Comparison of ENCODE assay signal across 8 cellular contexts in the genomic region with DNA sequence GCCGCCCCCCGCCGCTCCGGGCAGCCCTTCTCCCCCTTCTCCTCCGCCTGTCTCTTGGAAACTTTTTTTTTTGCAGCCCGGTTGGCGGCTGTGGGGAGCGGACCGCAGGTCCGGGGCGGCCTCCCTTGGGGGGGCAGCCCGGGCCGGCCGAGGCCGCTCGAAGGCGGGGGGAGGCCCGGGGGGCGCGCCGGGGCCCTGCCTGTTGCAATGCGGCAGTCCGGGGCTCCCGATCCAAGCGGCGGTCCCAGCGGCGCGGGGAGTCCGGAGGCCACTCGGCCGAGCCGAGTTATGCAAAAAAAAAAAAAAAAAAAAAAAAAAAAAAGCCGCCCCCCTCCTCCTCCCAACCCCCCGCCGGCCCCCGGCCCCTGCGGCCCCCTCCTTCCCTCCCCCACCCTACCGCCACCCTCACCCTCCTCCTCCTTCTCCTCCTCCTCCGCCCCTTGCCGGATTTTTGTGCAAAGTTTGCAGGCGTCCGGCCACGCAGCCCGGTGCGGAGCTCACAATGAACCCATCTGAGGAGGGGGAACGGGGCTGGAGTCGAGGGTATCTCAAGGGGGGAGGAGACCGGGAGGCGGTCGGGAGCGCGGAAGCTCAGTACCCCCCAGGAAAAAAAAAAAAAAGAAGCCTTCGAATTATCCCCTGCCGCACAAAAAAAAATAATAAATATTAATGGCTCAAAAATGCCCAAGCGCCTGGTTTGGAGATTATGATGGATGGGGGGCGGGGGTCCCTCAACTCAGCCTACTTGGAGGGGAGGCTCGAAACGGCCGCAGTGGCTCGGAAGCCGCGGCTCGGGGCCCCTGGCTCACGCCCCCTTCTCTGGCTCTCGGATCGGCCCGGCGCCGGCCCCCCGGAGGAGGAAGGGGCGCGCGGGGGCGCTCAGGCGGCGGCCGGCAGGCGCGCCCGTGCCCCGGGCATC. TPM values are rescaled to one million over a fixed set of nuclear protein-coding genes. Genes with fewer than 3 reads are reported as not detected.
DNase-seq lines count a peak whose midpoint lies in the region; ATAC-seq and TF ChIP-seq lines count a peak whose summit lies in the region.

A gene (minus strand): TSS at position 291 of the 919 bp plus-strand sequence. CDS start 338 bp downstream, outside the sequence.

- TF ChIP-seq RAD21 in HCT116 (IDR thresholded peaks at IDR 0.05; ENCODE audit: low read depth) = no peak

- DNase-seq in HCT116 (ENCODE audit: low read depth, low spot score) = no peak
- DNase-seq in posterior vena cava (ENCODE audit: low spot score) = peak; percentile 78
- no peak for DNase-seq in SK-N-DZ (ENCODE audit: low spot score)
- no peak for DNase-seq in amygdala (lab: John Stamatoyannopoulos, UW)
- no peak for DNase-seq in NCI-H510A treated with DMSO at 0.1 percent for 48 hours (lab: John Stamatoyannopoulos, UW)

- CTCF ChIA-PET in HCT116 (lab: Charles Lee) = interaction anchor here (0.8 to 3.0 kb wide), 2 partner anchors 21 to 950 kb away, joined by 4 to 24 read pairs; no protein-coding TSS in a partner anchor

- H3K4me3 ChIP-seq in HCT116 (replicated peaks in 1 of 2; ENCODE audit: low read depth in 1 of 2, low read length in 2 of 2) = peak within 1 kb of the TSS; percentile 48 to 63
- H3K4me3 ChIP-seq in SU-DHL-6 (ENCODE audit: insufficient read depth, low read length, poor library complexity, severe bottlenecking) = peak within 1 kb of the TSS; percentile 62
- H3K4me3 ChIP-seq in gastroesophageal sphincter = peak within 1 kb of the TSS; percentile 77 to 88

- TF ChIP-seq CTCF in HCT116 (IDR thresholded peaks at IDR 0.05 in 2 of 3, conservative IDR thresholded peaks at IDR 0.05 in 1 of 3; ENCODE audit: borderline replicate concordance in 1 of 3, insufficient read depth in 1 of 3, low read depth in 2 of 3, low read length in 2 of 3) (no peak), SU-DHL-6 (IDR thresholded peaks at IDR 0.05; ENCODE audit: insufficient read depth, low read length, poor library complexity, severe bottlenecking) (no peak), gastroesophageal sphincter (IDR thresholded peaks at IDR 0.05) (no peak)

- ATAC-seq in HCT116 (no peak), gastroesophageal sphincter (peak; percentile 0), HG02759 (IDR thresholded peaks at IDR 0.05; ENCODE audit: unreplicated experiment) (no peak)

- TF ChIP-seq POLR2A in HCT116 (IDR thresholded peaks at IDR 0.05; ENCODE audit: borderline replicate concordance, extremely low read depth, insufficient read depth, insufficient read length) (no peak), gastroesophageal sphincter (IDR thresholded peaks at IDR 0.05) (no peak)

- H3K79me2 ChIP-seq in HCT116 (ENCODE audit: insufficient read depth, low read length) (no peaks in the 10 kb centered on the region), SU-DHL-6 (ENCODE audit: insufficient read depth, low read length) (no peaks in the 10 kb centered on the region)

- H4K20me1 ChIP-seq in HCT116 (ENCODE audit: insufficient read depth) (no peaks in the 10 kb centered on the region), SU-DHL-6 (ENCODE audit: low read depth, low read length) (no peaks in the 10 kb centered on the region)

- H3K9me3 ChIP-seq in HCT116 (ENCODE audit: control insufficient read depth in 1 of 2, insufficient read depth in 1 of 2, low read depth in 1 of 2, low read length in 2 of 2) (no peaks in the 10 kb centered on the region), SU-DHL-6 (ENCODE audit: insufficient read depth, low read length) (no peaks in the 10 kb centered on the region), gastroesophageal sphincter (no peaks in the 10 kb centered on the region)

- no peaks in the 10 kb centered on the region for H3K9me2 ChIP-seq in HCT116 (ENCODE audit: insufficient read depth)
- H3K9me2 ChIP-seq in SU-DHL-6 (replicated peaks; ENCODE audit: insufficient read depth, low read length) = no peaks in the 10 kb centered on the region

- H3K4me2 ChIP-seq in HCT116 (ENCODE audit: low read length) (peak within 1 kb of the TSS; percentile 94), SU-DHL-6 (ENCODE audit: low read depth, low read length, poor library complexity, severe bottlenecking) (peak within 1 kb of the TSS; percentile 96)

- H3K36me3 ChIP-seq in HCT116 (ENCODE audit: control insufficient read depth in 1 of 2, insufficient read depth in 2 of 2, low read length in 2 of 2) (no peaks in the 10 kb centered on the region), SU-DHL-6 (ENCODE audit: low read length) (no peaks in the 10 kb centered on the region), gastroesophageal sphincter (no peaks in the 10 kb centered on the region)

- TF ChIP-seq EP300 in gastroesophageal sphincter (IDR thresholded peaks at IDR 0.05) = no peak

- no peak within 1 kb of the TSS for H2AFZ ChIP-seq in HCT116 (ENCODE audit: low read depth, low read length, poor library complexity, severe bottlenecking)
- H2AFZ ChIP-seq in SU-DHL-6 (ENCODE audit: low read depth, low read length, severe bottlenecking) = peak within 1 kb of the TSS; percentile 99

- H3K4me1 ChIP-seq in HCT116 (ENCODE audit: control insufficient read depth in 1 of 2, insufficient read depth in 2 of 2, low read length in 2 of 2) (peaks cover 8 to 26% of the 10 kb centered on the region in 2 experiments; a peak in 3 of 4 replicates), gastroesophageal sphincter (peaks cover 0 to 62% (median 12%) of the 10 kb centered on the region in 3 donors)

- 2% methylated on average over 26 of the region's 82 CpGs; no CpG with 5 or more reads in 1 of the 2 donors for whole genome bisulfite sequencing in gastroesophageal sphincter (ENCODE audit: low coverage in 1 of 2), 2 donors

- POLR2A ChIA-PET in HCT116 (lab: Charles Lee) = no interaction called here

- H3K27ac ChIP-seq in HCT116 (ENCODE audit: low read depth, low read length) (no peak within 1 kb of the TSS; the same call in 1 of the 2 replicates), SU-DHL-6 (ENCODE audit: low read depth, low read length) (no peak within 1 kb of the TSS; the same call in 1 of the 2 replicates), gastroesophageal sphincter (peak within 1 kb of the TSS; percentile 78 to 98 (median 94))

- H3K27me3 ChIP-seq in HCT116 (ENCODE audit: insufficient read depth, low read length) (peaks cover 34% of the 10 kb centered on the region), SU-DHL-6 (ENCODE audit: low read length) (no peaks in the 10 kb centered on the region), gastroesophageal sphincter (peaks cover 9% of the 10 kb centered on the region)

- no peaks in the 10 kb centered on the region for H3F3A ChIP-seq in SU-DHL-6 (ENCODE audit: insufficient read depth)

- intact Hi-C loops in HCT116 (cut with micrococcal nuclease) (loop anchor here (5.0 to 10.0 kb wide), 2 partner anchors 66 to 241 kb away; no protein-coding TSS in a partner anchor), posterior vena cava (cut with DNase I) (loop anchor here (5.0 to 10.0 kb wide), 4 partner anchors 154 to 364 kb away; no protein-coding TSS in a partner anchor)

- no TSS peak for BruUV-seq in HCT116 (replicated peaks; lab: Mats Ljungman, UMichigan)

- H3K9ac ChIP-seq in HCT116 (ENCODE audit: low read length) = peak within 1 kb of the TSS; percentile 11; the same call in 1 of the 2 replicates
- H3K9ac ChIP-seq in SU-DHL-6 (ENCODE audit: low read length) = peak within 1 kb of the TSS; percentile 68

- RAD21 ChIA-PET in HCT116 (lab: Charles Lee; ENCODE audit: low non-redundant PET in 1 of 2, low total read pairs in 2 of 2, uncharacterized antibody in 2 of 2, unreplicated experiment in 2 of 2) = no interaction called here

TF ChIP-seq in HCT116, 20 proteins besides CTCF, POLR2A, EP300 and RAD21 (continues in another document):
- no peak for TF ChIP-seq CBX3 (IDR thresholded peaks at IDR 0.05; ENCODE audit: low read depth)
- TF ChIP-seq CEBPB (IDR thresholded peaks at IDR 0.05; ENCODE audit: low read depth) = no peak
- no peak for TF ChIP-seq ZFX (IDR thresholded peaks at IDR 0.05)
- no peak for TF ChIP-seq YY1 (IDR thresholded peaks at IDR 0.05; ENCODE audit: extremely low read depth, insufficient replicate concordance, low read depth, low read length)
- TF ChIP-seq, protein P1, sequence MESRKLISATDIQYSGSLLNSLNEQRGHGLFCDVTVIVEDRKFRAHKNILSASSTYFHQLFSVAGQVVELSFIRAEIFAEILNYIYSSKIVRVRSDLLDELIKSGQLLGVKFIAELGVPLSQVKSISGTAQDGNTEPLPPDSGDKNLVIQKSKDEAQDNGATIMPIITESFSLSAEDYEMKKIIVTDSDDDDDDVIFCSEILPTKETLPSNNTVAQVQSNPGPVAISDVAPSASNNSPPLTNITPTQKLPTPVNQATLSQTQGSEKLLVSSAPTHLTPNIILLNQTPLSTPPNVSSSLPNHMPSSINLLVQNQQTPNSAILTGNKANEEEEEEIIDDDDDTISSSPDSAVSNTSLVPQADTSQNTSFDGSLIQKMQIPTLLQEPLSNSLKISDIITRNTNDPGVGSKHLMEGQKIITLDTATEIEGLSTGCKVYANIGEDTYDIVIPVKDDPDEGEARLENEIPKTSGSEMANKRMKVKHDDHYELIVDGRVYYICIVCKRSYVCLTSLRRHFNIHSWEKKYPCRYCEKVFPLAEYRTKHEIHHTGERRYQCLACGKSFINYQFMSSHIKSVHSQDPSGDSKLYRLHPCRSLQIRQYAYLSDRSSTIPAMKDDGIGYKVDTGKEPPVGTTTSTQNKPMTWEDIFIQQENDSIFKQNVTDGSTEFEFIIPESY (IDR thresholded peaks at IDR 0.05; ENCODE audit: extremely low read depth, insufficient replicate concordance, low read length) = no peak
- TF ChIP-seq POLR2AphosphoS5 (IDR thresholded peaks at IDR 0.05; ENCODE audit: low read depth, low read length) = no peak
- no peak for TF ChIP-seq TCF7L2 (IDR thresholded peaks at IDR 0.05; ENCODE audit: borderline replicate concordance, extremely low read depth, insufficient read depth, insufficient read length)
- TF ChIP-seq JUND (IDR thresholded peaks at IDR 0.05) = no peak
- TF ChIP-seq EGR1 (IDR thresholded peaks at IDR 0.05; ENCODE audit: low read depth) = no peak
- no peak for TF ChIP-seq SIN3A (IDR thresholded peaks at IDR 0.05; ENCODE audit: low read depth)
- TF ChIP-seq EZH2 (IDR thresholded peaks at IDR 0.05) = no peak
- TF ChIP-seq FOSL1 (IDR thresholded peaks at IDR 0.05; ENCODE audit: low read depth) = no peak

RNA-seq across cellular contexts. Expression of the gene that starts here (rescaled TPM):
- total RNA-seq in HCT116 (2021; ENCODE audit: unreplicated experiment) (0.22 TPM), gastroesophageal sphincter (10 to 100 TPM in 1 of 4 donors, 1 to 10 TPM in 3; 7.0 to 19.7 (median 8.4) TPM), posterior vena cava (10 to 100 TPM; 12.3 to 29.3 TPM)
- 0.11 and 0.14 TPM in 2 replicates for polyA plus RNA-seq in HCT116 (2012)
- polyA plus RNA-seq in SK-N-DZ (2014; cell fraction: cytosol; rRNA removed) = 4.8 and 5.4 TPM in 2 replicates
- 1.7 and 2.6 TPM in 2 replicates for polyA plus RNA-seq in SK-N-DZ (2014; cell fraction: nucleus; rRNA removed)

Comparison
In these comparisons a context has a peak if more than half of its experiments do, and no peak if none do; other contexts are left out.
1. H3K27ac ChIP-seq: peak in gastroesophageal sphincter (4 of 4); none in HCT116 (single experiment) and SU-DHL-6 (single experiment).
2. Peak in every context shown above with its lines, with median percentiles within 50 percentile points of each other: H3K4me3 ChIP-seq.